ENCODE assay signal across 21 cellular contexts in the genomic region with DNA sequence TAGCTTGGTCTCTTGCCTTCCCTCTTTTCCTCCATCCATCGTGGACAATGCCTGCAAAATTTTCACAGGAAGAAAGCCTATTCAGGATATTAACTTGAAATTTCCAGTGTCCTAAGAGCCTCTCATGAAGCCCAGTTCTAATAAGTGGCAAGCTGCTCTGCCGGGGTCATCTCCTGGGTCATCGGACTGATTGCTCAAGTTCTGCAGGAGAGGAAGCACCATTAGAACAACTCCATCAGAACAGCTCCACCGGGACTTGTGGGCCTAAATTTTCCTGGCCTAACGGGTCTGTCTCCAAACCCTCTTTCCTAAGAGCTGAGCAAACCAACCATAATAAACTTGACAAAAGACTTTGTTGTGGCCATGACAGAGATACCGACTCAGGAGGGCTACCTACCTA. TPM values are rescaled to one million over a fixed set of nuclear protein-coding genes. Genes with fewer than 3 reads are reported as not detected.
DNase-seq lines count a peak whose midpoint lies in the region; ATAC-seq and TF ChIP-seq lines count a peak whose summit lies in the region.
"Had no signal": no experiment of that assay in that cellular context is flagged by ENCODE, and none has a peak within 500 bp of the region (broad histone marks: within the 10 kb centered on the region; RNA-seq: fewer than 3 reads in every experiment).

No MANE protein-coding gene starts in this region.

- H2BK120ac ChIP-seq in mesendoderm (ENCODE audit: low read depth, low read length) = no peak overlapping the region

- H3K36me3 ChIP-seq in PC-3 (ENCODE audit: low read depth, low read length) = peaks cover 17% of the 10 kb centered on the region; the same call in 1 of the 2 replicates
- H3K36me3 ChIP-seq in endodermal cell (ENCODE audit: control insufficient read depth, insufficient read depth, low read length) = peaks cover 60% of the 10 kb centered on the region
- H3K36me3 ChIP-seq in mesendoderm (ENCODE audit: control insufficient read depth, insufficient read depth, low read length) = peaks cover 1% of the 10 kb centered on the region

- H3K79me2 ChIP-seq in PC-3 (ENCODE audit: low read length) (no peaks in the 10 kb centered on the region), mesendoderm (ENCODE audit: control insufficient read depth, insufficient read depth, low read length) (no peaks in the 10 kb centered on the region)

- H2AK5ac ChIP-seq in mesendoderm (ENCODE audit: low read length) = no peak overlapping the region

- H4K8ac ChIP-seq in mesendoderm (ENCODE audit: low read depth, low read length) = no peak overlapping the region

- H3K9me3 ChIP-seq in PC-3 (ENCODE audit: low read length) (no peaks in the 10 kb centered on the region), endodermal cell (ENCODE audit: control insufficient read depth, low read length) (peaks cover 10% of the 10 kb centered on the region)
- H3K9me3 ChIP-seq: mucosa of descending colon, neutrophil had no signal

- ATAC-seq in PC-3 = no peak
- ATAC-seq: CD8-positive, alpha-beta T cell; esophagus mucosa; GM23338; mucosa of descending colon had no signal

- POLR2A ChIA-PET in PC-3 (lab: Charles Lee; ENCODE audit: unreplicated experiment) = interaction anchor here (0.8 kb wide), 1 partner anchor 14 kb away, joined by 3 read pairs; a partner anchor contains a TSS

- H2BK5ac ChIP-seq in mesendoderm (ENCODE audit: low read length) = no peak overlapping the region

- DNase-seq in PC-3 = no peak
- no peak for DNase-seq in endodermal cell
- DNase-seq in mesendoderm = no peak
- no peak for DNase-seq in type B pancreatic cell (ENCODE audit: extremely low spot score, unreplicated experiment)
- DNase-seq in KBM-7 = no peak
- no peak for DNase-seq in NCI-H69 (lab: John Stamatoyannopoulos, UW)
- DNase-seq in NCI-H2171 treated with DMSO at 0.1 percent for 48 hours (lab: John Stamatoyannopoulos, UW) = no peak
- DNase-seq: activated CD8-positive, alpha-beta memory T cell treated with anti-CD3 and anti-CD28 coated beads, Interleukin-2, amount 50 U/mL, for 48 hours; activated effector memory CD4-positive, alpha-beta T cell treated with anti-CD3 and anti-CD28 coated beads, Interleukin-2, amount 50 U/mL, for 16 hours; caudate nucleus; effector CD4-positive, alpha-beta T cell; MM.1S; mucosa of descending colon; NCI-H146; NCI-H748 treated with DMSO at 0.1 percent for 48 hours; SIG-M5; substantia nigra had no signal

- H3K4me1 ChIP-seq in PC-3 (ENCODE audit: insufficient read depth, low read length) = peaks cover 41% of the 10 kb centered on the region
- peaks cover 17% of the 10 kb centered on the region for H3K4me1 ChIP-seq in endodermal cell (ENCODE audit: control insufficient read depth, insufficient read depth, low read length)
- peaks cover 17% of the 10 kb centered on the region for H3K4me1 ChIP-seq in mesendoderm (ENCODE audit: control insufficient read depth, low read depth, low read length)

- no peak overlapping the region for H3K23ac ChIP-seq in mesendoderm (ENCODE audit: low read length)

- H3K4me3 ChIP-seq in PC-3 (ENCODE audit: low read length) (no peak overlapping the region), endodermal cell (ENCODE audit: low read length) (no peak overlapping the region), mesendoderm (ENCODE audit: low read length) (no peak overlapping the region)
- H3K4me3 ChIP-seq: GM23338, mucosa of descending colon had no signal

- no peak overlapping the region for H3K9ac ChIP-seq in PC-3 (ENCODE audit: low read length)
- no peak overlapping the region for H3K9ac ChIP-seq in endodermal cell (ENCODE audit: extremely low read depth, low read length, poor library complexity, severe bottlenecking)
- H3K9ac ChIP-seq in mesendoderm (ENCODE audit: low read length) = no peak overlapping the region

- intact Hi-C loops in PC-3 (cut with micrococcal nuclease) = no loop called here

- no peak overlapping the region for H2AFZ ChIP-seq in PC-3 (ENCODE audit: low read length)
- H2AFZ ChIP-seq: GM23338 had no signal

- peaks cover 8% of the 10 kb centered on the region for H3K9me3 Mint-ChIP-seq in endodermal cell
- H3K9me3 Mint-ChIP-seq in type B pancreatic cell = no peaks in the 10 kb centered on the region
- H3K9me3 Mint-ChIP-seq: CD8-positive, alpha-beta T cell; GM23338 had no signal

- H3K79me1 ChIP-seq in mesendoderm (ENCODE audit: low read length) = no peaks in the 10 kb centered on the region

- H3K4me2 ChIP-seq in PC-3 (ENCODE audit: low read length) = peak overlapping the region; percentile 52
- H3K4me2 ChIP-seq in mesendoderm (ENCODE audit: low read length) = no peak overlapping the region
- H3K4me2 ChIP-seq: GM23338 had no signal

- TF ChIP-seq CTCF in PC-3 (conservative IDR thresholded peaks at IDR 0.05; ENCODE audit: low read depth, low read length) (no peak), endodermal cell (conservative IDR thresholded peaks at IDR 0.05) (no peak), type B pancreatic cell (conservative IDR thresholded peaks at IDR 0.05) (no peak)

- no peak overlapping the region for H3K18ac ChIP-seq in mesendoderm (ENCODE audit: low read length)

- H3K4me1 Mint-ChIP-seq in endodermal cell (peaks cover 37% of the 10 kb centered on the region), type B pancreatic cell (ENCODE audit: unreplicated experiment) (peaks cover 10% of the 10 kb centered on the region)
- H3K4me1 Mint-ChIP-seq: GM23338 had no signal

- H4K20me1 ChIP-seq in PC-3 (ENCODE audit: low read length) = no peaks in the 10 kb centered on the region

- H3K36me3 Mint-ChIP-seq in endodermal cell (ENCODE audit: low read depth) (peaks cover 52% of the 10 kb centered on the region), type B pancreatic cell (peaks cover 23% of the 10 kb centered on the region)

- H3K27me3 ChIP-seq in PC-3 (ENCODE audit: low read length) = no peaks in the 10 kb centered on the region
- H3K27me3 ChIP-seq in endodermal cell (ENCODE audit: control insufficient read depth, insufficient read depth, low read length, poor library complexity, severe bottlenecking) = no peaks in the 10 kb centered on the region
- no peaks in the 10 kb centered on the region for H3K27me3 ChIP-seq in mesendoderm (ENCODE audit: insufficient read depth, low read length, poor library complexity)
- H3K27me3 ChIP-seq: neutrophil had no signal

- H2BK15ac ChIP-seq in mesendoderm (replicated peaks; ENCODE audit: low read depth) = no peak overlapping the region

- H3K27ac ChIP-seq in PC-3 (ENCODE audit: low read length) (peak overlapping the region; percentile 44; the same call in 1 of the 2 replicates), endodermal cell (ENCODE audit: low read depth, low read length) (no peak overlapping the region), mesendoderm (ENCODE audit: low read depth, low read length) (peak overlapping the region; percentile 52)
- H3K27ac ChIP-seq: neutrophil had no signal

- in situ Hi-C loops in KBM-7 (cut with MboI; ENCODE audit: low pct_unique_long_range_greater_than_20kb, low sequenced_read_pairs) = loop anchor here (10.0 kb wide), 1 partner anchor 72 kb away; a partner anchor contains a TSS

- H3F3A ChIP-seq in PC-3 (ENCODE audit: low read length, unreplicated experiment) = no peaks in the 10 kb centered on the region

- H3K4me3 Mint-ChIP-seq in endodermal cell (no peak overlapping the region), type B pancreatic cell (no peak overlapping the region)
- H3K4me3 Mint-ChIP-seq: CD8-positive, alpha-beta T cell; GM23338 had no signal

- no peak overlapping the region for H3K56ac ChIP-seq in mesendoderm (ENCODE audit: low read length)

- no peak overlapping the region for H4K5ac ChIP-seq in mesendoderm (ENCODE audit: low read length)

- no peaks in the 10 kb centered on the region for H3K9me2 ChIP-seq in PC-3 (replicated peaks; ENCODE audit: low read length)

- H3K4ac ChIP-seq in mesendoderm (ENCODE audit: low read depth, low read length) = no peak overlapping the region

- H3K27ac Mint-ChIP-seq in endodermal cell (peak overlapping the region; percentile 74), type B pancreatic cell (peak overlapping the region; percentile 98)
- H3K27ac Mint-ChIP-seq: CD8-positive, alpha-beta T cell; GM23338 had no signal

- CTCF ChIA-PET in PC-3 (lab: Charles Lee) = interaction anchor here (1.1 kb wide), 1 partner anchor 69 kb away, joined by 4 read pairs; no protein-coding TSS in a partner anchor

- H3K27me3 Mint-ChIP-seq in endodermal cell (ENCODE audit: insufficient read depth) (peaks cover 12% of the 10 kb centered on the region), type B pancreatic cell (no peaks in the 10 kb centered on the region)

- no TSS peak for BruUV-seq in PC-3 (replicated peaks; lab: Mats Ljungman, UMichigan)

- 82 to 90% methylated on average over 4 to 6 of the region's 6 CpGs for WGBS in endodermal cell (ENCODE audit: insufficient coverage in 1 of 2, insufficient read length in 1 of 2), 2 experiments
- WGBS in mesendoderm (ENCODE audit: extremely low coverage, insufficient coverage, low lambda C conversion rate) = no CpG with 5 or more reads among the region's 6 CpGs

RNA-seq across cellular contexts. Expression of a gene that starts 13.9 kb away (rescaled TPM):
- total RNA-seq in PC-3 (2014; rRNA removed) = 12.5 and 13.9 TPM in 2 replicates
- total RNA-seq in endodermal cell = 10 to 100 TPM; 32.2 to 36.3 TPM
- 39.3 TPM for polyA plus RNA-seq in endodermal cell (2013, experiment 1 of 2)
- polyA plus RNA-seq in endodermal cell (2013, experiment 2 of 2) = 39.0 TPM
- 75.1 TPM for polyA plus RNA-seq in mesendoderm (2013, experiment 1 of 2)
- 73.5 TPM for polyA plus RNA-seq in mesendoderm (2013, experiment 2 of 2)
- 24.6 and 25.5 TPM in 2 replicates for total RNA-seq in type B pancreatic cell (ENCODE audit: low replicate concordance)

RNA-seq across cellular contexts. Expression of a gene that starts 14.3 kb away (rescaled TPM):
- total RNA-seq in PC-3 (2014; rRNA removed) = 34.7 and 40.3 TPM in 2 replicates
- total RNA-seq in endodermal cell = 10 to 100 TPM; 50.5 to 54.2 TPM
- polyA plus RNA-seq in endodermal cell (2013, experiment 1 of 2) = 22.0 TPM
- 22.6 TPM for polyA plus RNA-seq in endodermal cell (2013, experiment 2 of 2)
- 32.7 TPM for polyA plus RNA-seq in mesendoderm (2013, experiment 1 of 2)
- polyA plus RNA-seq in mesendoderm (2013, experiment 2 of 2) = 34.2 TPM
- 36.7 and 44.7 TPM in 2 replicates for total RNA-seq in type B pancreatic cell (ENCODE audit: low replicate concordance)
